In the genomic region with DNA sequence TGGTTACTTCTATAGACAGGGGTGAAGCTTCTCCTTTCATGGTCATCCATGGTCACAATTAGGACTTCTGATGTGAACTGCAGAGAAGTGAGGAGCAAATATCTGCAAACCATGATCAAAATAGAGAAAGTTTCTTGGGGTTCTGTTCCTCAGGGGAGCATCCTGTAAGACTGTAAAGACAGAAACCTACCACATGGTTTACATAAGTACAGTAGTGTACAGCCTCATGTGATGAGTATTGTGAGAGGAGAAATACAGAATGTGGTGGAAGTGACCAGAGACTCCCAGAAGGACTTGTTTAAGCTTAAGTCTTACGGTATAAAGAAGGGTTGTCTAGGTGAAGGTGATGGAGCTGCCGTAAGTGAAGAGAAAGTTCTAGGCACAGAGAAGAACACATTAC, we compare ENCODE assay signal across 20 cellular contexts.
DNase-seq lines count a peak whose midpoint lies in the region; ATAC-seq and TF ChIP-seq lines count a peak whose summit lies in the region.
"Had no signal": no experiment of that assay in that cellular context is flagged by ENCODE, and none has a peak within 500 bp of the region (broad histone marks: within the 10 kb centered on the region; RNA-seq: fewer than 3 reads in every experiment).

No MANE protein-coding gene starts in this region.

- DNase-seq in HK-2 (ENCODE audit: unreplicated experiment) = no peak
- DNase-seq in nucleus accumbens (lab: John Stamatoyannopoulos, UW) = no peak
- DNase-seq in T-helper 2 cell = no peak
- DNase-seq in progenitor cell of endocrine pancreas (ENCODE audit: low spot score, unreplicated experiment) = no peak
- DNase-seq: activated CD4-positive, alpha-beta memory T cell treated with anti-CD3 and anti-CD28 coated beads, Interleukin-2, amount 10 ng/mL, durations not matched to agents 7 days and 5 days; activated T-cell treated with anti-CD3 and anti-CD28 coated beads, Interleukin-2, amount 50 U/mL, for 72 hours; CD4-positive, alpha-beta T cell; cortex of kidney; foreskin keratinocyte; NCI-H187; occipital lobe; T-cell had no signal

- H3K4me1 Mint-ChIP-seq in progenitor cell of endocrine pancreas (ENCODE audit: low read depth) = no peaks in the 10 kb centered on the region
- H3K4me1 Mint-ChIP-seq: T-cell had no signal

- no peaks in the 10 kb centered on the region for H3K27me3 Mint-ChIP-seq in progenitor cell of endocrine pancreas
- H3K27me3 Mint-ChIP-seq: stimulated activated naive CD8-positive, alpha-beta T cell treated with anti-CD3 and anti-CD28 coated beads, Interleukin-15, Interleukin-2, amounts not matched to agents 100 ng/mL and 50 ng/mL, for 24 hours; type B pancreatic cell had no signal

- H3K4me3 Mint-ChIP-seq in progenitor cell of endocrine pancreas (ENCODE audit: low read depth) = no peak overlapping the region
- H3K4me3 Mint-ChIP-seq: activated CD4-positive, alpha-beta memory T cell treated with anti-CD3 and anti-CD28 coated beads, Interleukin-2, amount 10 ng/mL, durations not matched to agents 7 days and 5 days; activated naive CD8-positive, alpha-beta T cell; activated T-cell treated with anti-CD3 and anti-CD28 coated beads, Interleukin-2, amount 50 U/mL, for 72 hours; CD4-positive, alpha-beta T cell; stimulated activated naive CD8-positive, alpha-beta T cell treated with anti-CD3 and anti-CD28 coated beads, Interleukin-15, Interleukin-2, amounts not matched to agents 100 ng/mL and 50 ng/mL, for 24 hours; T-cell; type B pancreatic cell had no signal

- no peak overlapping the region for H3K27ac Mint-ChIP-seq in progenitor cell of endocrine pancreas
- H3K27ac Mint-ChIP-seq: activated CD4-positive, alpha-beta memory T cell treated with anti-CD3 and anti-CD28 coated beads, Interleukin-2, amount 10 ng/mL, durations not matched to agents 7 days and 5 days; activated naive CD8-positive, alpha-beta T cell; activated T-cell treated with anti-CD3 and anti-CD28 coated beads, Interleukin-2, amount 50 U/mL, for 72 hours; CD4-positive, alpha-beta T cell; stimulated activated naive CD8-positive, alpha-beta T cell treated with anti-CD3 and anti-CD28 coated beads, Interleukin-15, Interleukin-2, amounts not matched to agents 100 ng/mL and 50 ng/mL, for 24 hours; T-cell; type B pancreatic cell had no signal

- TF ChIP-seq CTCF in progenitor cell of endocrine pancreas (IDR thresholded peaks at IDR 0.05; ENCODE audit: unreplicated experiment) = no peak

- ATAC-seq in GM18861 (IDR thresholded peaks at IDR 0.05; ENCODE audit: unreplicated experiment) (peak; percentile 56), GM21423 (IDR thresholded peaks at IDR 0.05; ENCODE audit: unreplicated experiment) (peak; percentile 72), HG02870 (IDR thresholded peaks at IDR 0.05; ENCODE audit: unreplicated experiment) (peak; percentile 78), HG03565 (IDR thresholded peaks at IDR 0.05; ENCODE audit: unreplicated experiment) (peak; percentile 53)
- ATAC-seq: activated T-cell treated with anti-CD3 and anti-CD28 coated beads, Interleukin-2, amount 50 U/mL, for 72 hours; foreskin keratinocyte; sciatic nerve; T-cell had no signal

- H3K9me3 Mint-ChIP-seq in progenitor cell of endocrine pancreas (ENCODE audit: low read depth) = peaks cover 10% of the 10 kb centered on the region
- H3K9me3 Mint-ChIP-seq: activated CD4-positive, alpha-beta memory T cell treated with anti-CD3 and anti-CD28 coated beads, Interleukin-2, amount 10 ng/mL, durations not matched to agents 7 days and 5 days; CD4-positive, alpha-beta T cell; stimulated activated naive CD8-positive, alpha-beta T cell treated with anti-CD3 and anti-CD28 coated beads, Interleukin-15, Interleukin-2, amounts not matched to agents 100 ng/mL and 50 ng/mL, for 24 hours had no signal

- peaks cover 1% of the 10 kb centered on the region for H3K36me3 Mint-ChIP-seq in progenitor cell of endocrine pancreas (ENCODE audit: insufficient read depth)
- H3K36me3 Mint-ChIP-seq: activated naive CD8-positive, alpha-beta T cell; T-cell; type B pancreatic cell had no signal
